In genomic region chr5:62653864-62654575, GRCh38 we compare ENCODE assay signal across 17 cellular contexts.
A peak's percentile ranks its signal among the peaks of the same experiment; 100 is the strongest.
DNase-seq lines count a peak whose midpoint lies in the region; ATAC-seq and TF ChIP-seq lines count a peak whose summit lies in the region.
"Had no signal": no experiment of that assay in that cellular context is flagged by ENCODE, and none has a peak within 500 bp of the region (broad histone marks: within the 10 kb centered on the region; RNA-seq: fewer than 3 reads in every experiment).

No MANE protein-coding gene starts in this region.

- no peaks in the 10 kb centered on the region for H3K27me3 ChIP-seq in osteoblast (ENCODE audit: insufficient read depth, low read length)

- TF ChIP-seq CTCF in NB4 (IDR thresholded peaks at IDR 0.05; ENCODE audit: low read depth, low read length) = no peak
- TF ChIP-seq CTCF in osteoblast (IDR thresholded peaks at IDR 0.05; ENCODE audit: extremely low read depth, low read depth, low read length) = no peak

- DNase-seq in activated CD8-positive, alpha-beta memory T cell treated with anti-CD3 and anti-CD28 coated beads, Interleukin-2, amount 10 ng/mL, durations not matched to agents 7 days and 5 days = no peak
- no peak for DNase-seq in activated CD8-positive, alpha-beta memory T cell treated with anti-CD3 and anti-CD28 coated beads, Interleukin-2, amount 50 U/mL, for 48 hours
- DNase-seq in NB4 (ENCODE audit: low read depth) (peak; percentile 9), osteoblast (ENCODE audit: insufficient read length, low spot score, missing footprints) (peak; percentile 17), NCI-H526 treated with DMSO at 0.1 percent for 48 hours (lab: John Stamatoyannopoulos, UW) (no peak), posterior vena cava (ENCODE audit: low spot score) (no peak)
- no peak for DNase-seq in stimulated activated CD4-positive, alpha-beta T cell treated with anti-CD3 and anti-CD28 coated beads, Interleukin-1b, Interleukin-23, amount 100 ng/mL, for 48 hours
- DNase-seq: CD4-positive, alpha-beta T cell; GOT3; NCI-H1436 treated with DMSO at 0.1 percent for 48 hours; NCI-H2081; NCI-H524 treated with DMSO at 0.1 percent for 48 hours; Right ventricle myocardium superior had no signal

- no peak for ATAC-seq in activated CD8-positive, alpha-beta memory T cell treated with anti-CD3 and anti-CD28 coated beads, Interleukin-2, amount 10 ng/mL, durations not matched to agents 7 days and 5 days
- ATAC-seq: A549, SK-N-SH treated with all-trans-retinoic acid at 6 μM for 48 hours had no signal

- CTCF ChIA-PET in activated CD8-positive, alpha-beta memory T cell treated with anti-CD3 and anti-CD28 coated beads, Interleukin-2, amount 10 ng/mL, durations not matched to agents 7 days and 5 days (lab: Charles Lee) = no interaction called here

- H3K9me3 ChIP-seq in osteoblast (ENCODE audit: low read depth, low read length) = no peaks in the 10 kb centered on the region

- no peak for TF ChIP-seq POLR2A in NB4 (IDR thresholded peaks at IDR 0.05; ENCODE audit: extremely low read depth, insufficient read length)

- no peak overlapping the region for H3K27ac ChIP-seq in osteoblast (ENCODE audit: low read depth, low read length)
- H3K27ac ChIP-seq: A549, KMS-11 had no signal

- H3K79me2 ChIP-seq in osteoblast (ENCODE audit: insufficient read depth, low read length) = no peaks in the 10 kb centered on the region

- H3K36me3 ChIP-seq in osteoblast (ENCODE audit: insufficient read depth, low read length) = no peaks in the 10 kb centered on the region

- H3K4me3 ChIP-seq in NB4 (ENCODE audit: low read depth, low read length) = no peak overlapping the region
- H3K4me3 ChIP-seq in osteoblast (ENCODE audit: insufficient read depth, low read length) = no peak overlapping the region
- H3K4me3 ChIP-seq: A549 had no signal

- H3K27me3 Mint-ChIP-seq in activated CD8-positive, alpha-beta memory T cell treated with anti-CD3 and anti-CD28 coated beads, Interleukin-2, amount 10 ng/mL, durations not matched to agents 7 days and 5 days = no peaks in the 10 kb centered on the region
- H3K27me3 Mint-ChIP-seq in dendritic cell treated with granulocyte-macrophage colony-stimulating factor and Interleukin-4, amounts not matched to agents 40 ng/mL and 50 ng/mL, for 4 days = no peaks in the 10 kb centered on the region
- H3K27me3 Mint-ChIP-seq: CD4-positive, alpha-beta T cell had no signal

- peak overlapping the region; percentile 3 for H3K27ac Mint-ChIP-seq in activated CD8-positive, alpha-beta memory T cell treated with anti-CD3 and anti-CD28 coated beads, Interleukin-2, amount 10 ng/mL, durations not matched to agents 7 days and 5 days
- H3K27ac Mint-ChIP-seq in dendritic cell treated with granulocyte-macrophage colony-stimulating factor and Interleukin-4, amounts not matched to agents 40 ng/mL and 50 ng/mL, for 4 days = peak overlapping the region; percentile 51
- H3K27ac Mint-ChIP-seq: CD4-positive, alpha-beta T cell had no signal

- intact Hi-C loops in dendritic cell treated with granulocyte-macrophage colony-stimulating factor and Interleukin-4, amounts not matched to agents 40 ng/mL and 50 ng/mL, for 4 days (cut with micrococcal nuclease) = no loop called here
- intact Hi-C loops in posterior vena cava (cut with DNase I) = loop anchor here in 1 of 2 donors (5.0 kb wide), 1 partner anchor 782 kb away; no protein-coding TSS in a partner anchor

- no peaks in the 10 kb centered on the region for H4K20me1 ChIP-seq in osteoblast (ENCODE audit: insufficient read depth, low read length)

- H3K4me1 Mint-ChIP-seq in activated CD8-positive, alpha-beta memory T cell treated with anti-CD3 and anti-CD28 coated beads, Interleukin-2, amount 10 ng/mL, durations not matched to agents 7 days and 5 days = peaks cover 10% of the 10 kb centered on the region
- H3K4me1 Mint-ChIP-seq in dendritic cell treated with granulocyte-macrophage colony-stimulating factor and Interleukin-4, amounts not matched to agents 40 ng/mL and 50 ng/mL, for 4 days (ENCODE audit: low read depth) = peaks cover 27% of the 10 kb centered on the region

- H3K36me3 Mint-ChIP-seq in activated CD8-positive, alpha-beta memory T cell treated with anti-CD3 and anti-CD28 coated beads, Interleukin-2, amount 10 ng/mL, durations not matched to agents 7 days and 5 days = peaks cover 3% of the 10 kb centered on the region
- no peaks in the 10 kb centered on the region for H3K36me3 Mint-ChIP-seq in dendritic cell treated with granulocyte-macrophage colony-stimulating factor and Interleukin-4, amounts not matched to agents 40 ng/mL and 50 ng/mL, for 4 days (ENCODE audit: low read depth)

- no peak overlapping the region for H3K4me3 Mint-ChIP-seq in activated CD8-positive, alpha-beta memory T cell treated with anti-CD3 and anti-CD28 coated beads, Interleukin-2, amount 10 ng/mL, durations not matched to agents 7 days and 5 days
- H3K4me3 Mint-ChIP-seq in dendritic cell treated with granulocyte-macrophage colony-stimulating factor and Interleukin-4, amounts not matched to agents 40 ng/mL and 50 ng/mL, for 4 days = peak overlapping the region; percentile 41
- H3K4me3 Mint-ChIP-seq: CD4-positive, alpha-beta T cell had no signal

- H3K9me3 Mint-ChIP-seq in activated CD8-positive, alpha-beta memory T cell treated with anti-CD3 and anti-CD28 coated beads, Interleukin-2, amount 10 ng/mL, durations not matched to agents 7 days and 5 days (ENCODE audit: low read depth) = peaks cover 6% of the 10 kb centered on the region
- no peaks in the 10 kb centered on the region for H3K9me3 Mint-ChIP-seq in dendritic cell treated with granulocyte-macrophage colony-stimulating factor and Interleukin-4, amounts not matched to agents 40 ng/mL and 50 ng/mL, for 4 days

- no peaks in the 10 kb centered on the region for H3K4me1 ChIP-seq in osteoblast (ENCODE audit: insufficient read depth, low read length)
- H3K4me1 ChIP-seq: A549 had no signal

- no peak overlapping the region for H2AFZ ChIP-seq in osteoblast (ENCODE audit: low read length)

- H3K4me2 ChIP-seq in osteoblast (ENCODE audit: insufficient read depth, low read length) = no peak overlapping the region
- H3K4me2 ChIP-seq: A549, KMS-11 had no signal

Comparison
In these comparisons a context has a peak if more than half of its experiments do, and no peak if none do; other contexts are left out.
1. DNase-seq: peak in NB4 (single experiment) and osteoblast (single experiment); none in activated CD8-positive, alpha-beta memory T cell treated with anti-CD3 and anti-CD28 coated beads, Interleukin-2, amount 10 ng/mL, durations not matched to agents 7 days and 5 days (single experiment), activated CD8-positive, alpha-beta memory T cell treated with anti-CD3 and anti-CD28 coated beads, Interleukin-2, amount 50 U/mL, for 48 hours (single experiment), NCI-H526 treated with DMSO at 0.1 percent for 48 hours (single experiment), stimulated activated CD4-positive, alpha-beta T cell treated with anti-CD3 and anti-CD28 coated beads, Interleukin-1b, Interleukin-23, amount 100 ng/mL, for 48 hours (single experiment) and posterior vena cava (single experiment).